Comparison of ENCODE assay signal across 8 cellular contexts in the genomic region with DNA sequence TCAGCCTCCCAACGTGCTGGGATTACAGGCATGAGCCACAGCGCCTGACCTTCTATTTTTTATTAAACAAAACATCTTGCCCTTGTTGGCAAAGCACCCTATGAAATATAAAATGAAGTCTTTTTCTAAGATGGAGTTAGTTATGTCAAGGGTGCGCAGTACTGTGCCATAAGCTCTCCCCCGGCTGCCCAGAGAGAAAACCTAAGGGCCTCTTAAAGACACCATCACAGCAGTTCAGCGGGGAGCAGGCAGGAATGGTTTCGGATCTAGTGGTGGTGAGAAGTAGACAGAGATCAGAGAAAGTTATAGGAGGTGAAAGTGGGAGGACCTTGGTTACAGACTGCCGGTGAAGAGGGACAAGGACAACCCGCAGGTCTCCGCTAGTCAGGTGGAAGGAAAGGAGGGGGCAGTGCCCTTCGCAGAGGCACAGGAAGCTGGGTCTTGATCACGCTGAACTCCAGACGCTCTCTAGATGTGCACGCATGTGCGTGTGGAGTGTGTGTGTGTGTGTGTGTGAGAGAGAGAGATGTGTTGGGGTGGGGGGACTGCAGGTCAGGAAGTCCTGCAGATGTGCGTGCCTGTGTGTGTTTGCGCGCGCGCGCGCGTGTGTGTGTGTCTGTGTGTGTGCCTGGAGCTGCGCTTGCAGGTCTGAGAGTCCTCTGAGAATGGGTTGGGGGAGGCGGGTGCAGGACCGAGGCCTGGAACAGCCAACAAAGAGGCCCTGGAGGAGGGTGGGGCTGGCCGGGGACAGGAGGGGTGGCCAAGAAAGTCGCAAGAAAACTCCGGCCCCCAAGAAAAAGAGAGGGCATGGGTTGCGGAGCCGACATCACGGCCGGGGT. TPM values are rescaled to one million over a fixed set of nuclear protein-coding genes. Genes with fewer than 3 reads are reported as not detected.
DNase-seq lines count a peak whose midpoint lies in the region; ATAC-seq and TF ChIP-seq lines count a peak whose summit lies in the region.

No MANE protein-coding gene starts in this region.

- WGBS in sigmoid colon, 2 donors: 12 to 50% methylated on average over 32 of the region's 32 CpGs

- no peaks in the 10 kb centered on the region for H3K36me3 ChIP-seq in sigmoid colon

- no peaks in the 10 kb centered on the region for H3K9me3 ChIP-seq in sigmoid colon

- no peak for TF ChIP-seq POLR2A in sigmoid colon (IDR thresholded peaks at IDR 0.05)

- in situ Hi-C loops in SK-MEL-5 (cut with HindIII; ENCODE audit: low pct_unique_long_range_greater_than_20kb, low sequenced_read_pairs): no loop called here

- H3K4me3 ChIP-seq in sigmoid colon: peak overlapping the region; percentile 45 to 86 (median 58)

- peak overlapping the region; percentile 62 to 88 (median 82) for H3K27ac ChIP-seq in sigmoid colon

- no peak for TF ChIP-seq EP300 in sigmoid colon (IDR thresholded peaks at IDR 0.05)

- no peak for TF ChIP-seq CTCF in sigmoid colon (IDR thresholded peaks at IDR 0.05)

- intact Hi-C loops in left ventricle myocardium superior (cut with micrococcal nuclease) (no loop called here), sigmoid colon (cut with DNase I) (loop anchor here (2.0 kb wide), 1 partner anchor 197 kb away; no protein-coding TSS in a partner anchor)

- ATAC-seq in HG03432 (IDR thresholded peaks at IDR 0.05; ENCODE audit: unreplicated experiment) (peak; percentile 21), left ventricle myocardium superior (peak; percentile 49), HG02973 (IDR thresholded peaks at IDR 0.05; ENCODE audit: unreplicated experiment) (no peak), HG03097 (IDR thresholded peaks at IDR 0.05; ENCODE audit: low FRiP score, unreplicated experiment) (no peak)

- DNase-seq in COR-L47 (lab: John Stamatoyannopoulos, UW) (peak; percentile 23), SK-MEL-5 (ENCODE audit: low read depth, low spot score) (peak; percentile 68), left ventricle myocardium superior (peak; percentile 80), sigmoid colon (peak; percentile 86)
- peak; percentile 74 for DNase-seq in activated naive CD4-positive, alpha-beta T cell treated with Interleukin-2 at 50 U/mL for 16 hours

- H3K27me3 ChIP-seq in sigmoid colon: peaks cover 0 to 32% (median 13%) of the 10 kb centered on the region in 3 donors

- H3K4me1 ChIP-seq in sigmoid colon: peaks cover 0 to 33% (median 31%) of the 10 kb centered on the region in 4 donors

RNA-seq across cellular contexts. Expression of a gene that starts 0.7 kb away (rescaled TPM):
- total RNA-seq in SK-MEL-5 (2014; rRNA removed; shearing (Covaris generic)): 7.9 and 9.1 TPM in 2 replicates
- polyA plus RNA-seq in SK-MEL-5 (2015; cell fraction: cytosol; rRNA removed): 36.1 and 47.1 TPM in 2 replicates
- 20.3 and 40.4 TPM in 2 replicates for polyA plus RNA-seq in SK-MEL-5 (2015; cell fraction: nucleus; rRNA removed)
- total RNA-seq in left ventricle myocardium superior: 10.6 TPM
- total RNA-seq in sigmoid colon: 10 to 100 TPM; 12.5 to 18.8 (median 17.3) TPM
- 10 to 100 TPM in 2 of 3 donors, 1 to 10 TPM in 1; 8.6 to 15.5 (median 10.2) TPM for polyA plus RNA-seq in sigmoid colon

RNA-seq across cellular contexts. Expression of a gene that starts 24.5 kb away (rescaled TPM):
- total RNA-seq in SK-MEL-5 (2014; rRNA removed; shearing (Covaris generic)): not detected in 2 replicates
- 0.66 TPM in 1 of 2 replicates, not detected in the other for polyA plus RNA-seq in SK-MEL-5 (2015; cell fraction: cytosol; rRNA removed)
- polyA plus RNA-seq in SK-MEL-5 (2015; cell fraction: nucleus; rRNA removed): 0.38 TPM in 1 of 2 replicates, not detected in the other
- total RNA-seq in left ventricle myocardium superior: not detected
- under 1 TPM in 1 of 4 donors, not detected in 3; 0.33 TPM for total RNA-seq in sigmoid colon
- not detected for polyA plus RNA-seq in sigmoid colon

RNA-seq across cellular contexts. Expression of a gene that starts 37.5 kb away (rescaled TPM):
- 0.77 and 1.1 TPM in 2 replicates for total RNA-seq in SK-MEL-5 (2014; rRNA removed; shearing (Covaris generic))
- 0.94 and 1.1 TPM in 2 replicates for polyA plus RNA-seq in SK-MEL-5 (2015; cell fraction: cytosol; rRNA removed)
- polyA plus RNA-seq in SK-MEL-5 (2015; cell fraction: nucleus; rRNA removed): 1.4 and 5.2 TPM in 2 replicates
- total RNA-seq in left ventricle myocardium superior (2.1 TPM), sigmoid colon (1 to 10 TPM in 3 of 4 donors, under 1 TPM in 1; 0.71 to 3.0 (median 1.6) TPM)
- polyA plus RNA-seq in sigmoid colon: under 1 TPM in 1 of 3 donors, not detected in 2; 0.85 TPM

RNA-seq across cellular contexts. Expression of a gene that starts 51.4 kb away (rescaled TPM):
- total RNA-seq in SK-MEL-5 (2014; rRNA removed; shearing (Covaris generic)): 86.7 and 87.6 TPM in 2 replicates
- 94.2 and 126 TPM in 2 replicates for polyA plus RNA-seq in SK-MEL-5 (2015; cell fraction: cytosol; rRNA removed)
- 12.3 and 32.0 TPM in 2 replicates for polyA plus RNA-seq in SK-MEL-5 (2015; cell fraction: nucleus; rRNA removed)
- 9.1 TPM for total RNA-seq in left ventricle myocardium superior
- total RNA-seq in sigmoid colon: 10 to 100 TPM; 24.1 to 53.6 (median 37.3) TPM
- polyA plus RNA-seq in sigmoid colon: 10 to 100 TPM; 40.2 to 57.4 (median 48.6) TPM

RNA-seq across cellular contexts. Expression of a gene that starts 53.8 kb away (rescaled TPM):
- 19.7 and 23.6 TPM in 2 replicates for total RNA-seq in SK-MEL-5 (2014; rRNA removed; shearing (Covaris generic))
- 19.3 and 19.4 TPM in 2 replicates for polyA plus RNA-seq in SK-MEL-5 (2015; cell fraction: cytosol; rRNA removed)
- polyA plus RNA-seq in SK-MEL-5 (2015; cell fraction: nucleus; rRNA removed): 43.9 and 50.5 TPM in 2 replicates
- total RNA-seq in left ventricle myocardium superior (16.8 TPM), sigmoid colon (10 to 100 TPM; 17.6 to 32.7 (median 22.2) TPM)
- polyA plus RNA-seq in sigmoid colon: 10 to 100 TPM in 2 of 3 donors, 1 to 10 TPM in 1; 9.6 to 15.0 (median 11.6) TPM

Comparison
In these comparisons a context has a peak if more than half of its experiments do, and no peak if none do; other contexts are left out.
1. DNase-seq: peak in every context shown above with its lines; median percentile 86 in sigmoid colon; 80 in left ventricle myocardium superior; 74 in activated naive CD4-positive, alpha-beta T cell treated with Interleukin-2 at 50 U/mL for 16 hours; 68 in SK-MEL-5; 23 in COR-L47.
2. ATAC-seq: peak in HG03432 (single experiment) and left ventricle myocardium superior (single experiment); none in HG02973 (single experiment) and HG03097 (single experiment).